ENCODE assay signal across 16 cellular contexts in the genomic region with DNA sequence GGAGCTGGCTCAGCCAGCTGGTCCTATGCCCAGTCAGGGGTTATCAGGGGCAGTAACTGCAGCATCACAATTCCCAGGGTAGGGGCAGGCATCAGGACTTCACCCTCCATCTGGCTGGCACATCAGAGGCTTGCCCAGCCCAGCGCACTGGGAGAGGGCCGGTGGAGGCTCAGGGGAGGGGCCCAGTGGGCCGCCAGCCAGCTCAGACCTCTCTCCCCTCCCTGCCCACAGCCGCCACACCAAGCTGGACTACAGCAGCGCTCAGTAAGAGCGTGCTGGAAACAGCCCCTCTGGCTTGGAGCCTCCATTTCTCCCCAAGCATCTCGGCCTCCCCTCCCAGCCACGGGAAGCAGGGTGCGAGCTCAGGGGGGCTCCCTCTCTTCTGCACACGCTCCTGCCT.
"Had no signal": no experiment of that assay in that cellular context is flagged by ENCODE, and none has a peak within 500 bp of the region (broad histone marks: within the 10 kb centered on the region; RNA-seq: fewer than 3 reads in every experiment).

No MANE protein-coding gene starts in this region.

- H3K36me3 ChIP-seq: ascending aorta, thoracic aorta, upper lobe of right lung had no signal

- DNase-seq: activated CD4-positive, CD25-positive, alpha-beta regulatory T cell treated with anti-CD3 and anti-CD28 coated beads, Interleukin-2, amount 50 U/mL, for 72 hours; activated naive CD4-positive, alpha-beta T cell treated with Interleukin-2 at 50 U/mL for 16 hours; heart left ventricle; left colon; naive B cell; stimulated activated CD4-positive, alpha-beta T cell treated with anti-CD3 and anti-CD28 coated beads, Interleukin-15, amount 100 ng/mL, for 24 hours; stimulated activated CD4-positive, alpha-beta T cell treated with anti-CD3 and anti-CD28 coated beads, Interleukin-4, amount 100 ng/mL, for 1 hour; stimulated activated naive CD4-positive, alpha-beta T cell treated with Interleukin-2 at 50 U/mL for 16 hours; T-helper 9 cell; upper lobe of right lung had no signal

- H3K27ac Mint-ChIP-seq: activated T-helper 17 cell treated with anti-CD3 and anti-CD28 coated beads, Interleukin-2, amount 50 U/mL, for 72 hours had no signal

- H3K9me3 Mint-ChIP-seq: activated T-helper 17 cell treated with anti-CD3 and anti-CD28 coated beads, Interleukin-2, amount 50 U/mL, for 72 hours; naive B cell had no signal

- H3K27ac ChIP-seq: ascending aorta, heart left ventricle, skin epidermis, thoracic aorta, upper lobe of right lung had no signal

- H3K36me3 Mint-ChIP-seq: naive B cell had no signal

- H3K27me3 Mint-ChIP-seq: activated T-helper 17 cell treated with anti-CD3 and anti-CD28 coated beads, Interleukin-2, amount 50 U/mL, for 72 hours; naive B cell had no signal

- H3K4me1 ChIP-seq: ascending aorta, upper lobe of right lung had no signal

- H3K4me3 ChIP-seq: ascending aorta, heart left ventricle, skin epidermis, thoracic aorta, upper lobe of right lung had no signal

- FAIRE-seq: bronchial epithelial cell, frontal cortex had no signal

- ATAC-seq: activated T-helper 17 cell treated with anti-CD3 and anti-CD28 coated beads, Interleukin-2, amount 50 U/mL, for 72 hours; left colon; upper lobe of right lung had no signal

- H3K4me3 Mint-ChIP-seq: activated T-helper 17 cell treated with anti-CD3 and anti-CD28 coated beads, Interleukin-2, amount 50 U/mL, for 72 hours had no signal

- H3K9me3 ChIP-seq: ascending aorta, heart left ventricle, thoracic aorta, upper lobe of right lung had no signal

- H3K27me3 ChIP-seq: ascending aorta, heart left ventricle, upper lobe of right lung had no signal
